Comparison of ENCODE assay signal across 1 cellular context in genomic region chr6:36423101-36423824, GRCh38.
TF ChIP-seq lines count a peak whose summit lies in the region.

No MANE protein-coding gene starts in this region.

TF ChIP-seq in HepG2, 621 proteins besides CTCF, POLR2A, EP300 and RAD21 (continued from another document):
- TF ChIP-seq TFAP4 (IDR thresholded peaks at IDR 0.05; ENCODE audit: borderline replicate concordance, low read depth) (no peak), YEATS2 (CRISPR knock-in tag; IDR thresholded peaks at IDR 0.05; ENCODE audit: borderline replicate concordance) (peak; percentile 87), FOXC1 (CRISPR knock-in tag; IDR thresholded peaks at IDR 0.05; ENCODE audit: borderline replicate concordance) (peak; percentile 96), HOXA3 (CRISPR knock-in tag; IDR thresholded peaks at IDR 0.05) (peak; percentile 90), LCORL (IDR thresholded peaks at IDR 0.05) (no peak), LCORL (CRISPR knock-in tag; IDR thresholded peaks at IDR 0.05) (peak; percentile 89), ETV6 (CRISPR knock-in tag; conservative IDR thresholded peaks at IDR 0.05) (0 out of 2 replicates have a peak, but pooled peaks have one; percentile 60), ZNF18 (CRISPR knock-in tag; IDR thresholded peaks at IDR 0.05; ENCODE audit: insufficient replicate concordance) (no peak), HIVEP1 (CRISPR knock-in tag; IDR thresholded peaks at IDR 0.05) (peak; percentile 87; the same call in 1 of the 2 replicates), ATF7-NPFF (CRISPR knock-in tag; IDR thresholded peaks at IDR 0.05; ENCODE audit: low read depth) (peak; percentile 88; the same call in 1 of the 2 replicates), ZBTB33 (CRISPR knock-in tag; IDR thresholded peaks at IDR 0.05) (0 out of 2 replicates have a peak, but pooled peaks have one; percentile 66), KDM6A (CRISPR knock-in tag; IDR thresholded peaks at IDR 0.05; ENCODE audit: low read depth) (no peak), HMGA1 (CRISPR knock-in tag; conservative IDR thresholded peaks at IDR 0.05) (no peak), ZNF883 (CRISPR knock-in tag; IDR thresholded peaks at IDR 0.05; ENCODE audit: not compliant biosample characterization) (peak; percentile 81), HNF1B (CRISPR knock-in tag; IDR thresholded peaks at IDR 0.05) (peak; percentile 32; the same call in 1 of the 2 replicates), ZNF331 (CRISPR knock-in tag; IDR thresholded peaks at IDR 0.05) (peak; percentile 81; the same call in 1 of the 2 replicates), ZSCAN31 (CRISPR knock-in tag; IDR thresholded peaks at IDR 0.05; ENCODE audit: low read depth) (peak; percentile 68; the same call in 1 of the 2 replicates), ZNF20 (CRISPR knock-in tag; IDR thresholded peaks at IDR 0.05) (no peak), ZSCAN5A (CRISPR knock-in tag; IDR thresholded peaks at IDR 0.05; ENCODE audit: borderline replicate concordance) (peak; percentile 77), IRF2 (CRISPR knock-in tag; IDR thresholded peaks at IDR 0.05) (peak; percentile 85), NR1H2 (CRISPR knock-in tag; IDR thresholded peaks at IDR 0.05; ENCODE audit: borderline replicate concordance, low read depth) (no peak), ZNF343 (CRISPR knock-in tag; IDR thresholded peaks at IDR 0.05) (no peak), SIX4 (CRISPR knock-in tag; IDR thresholded peaks at IDR 0.05) (no peak), TSC22D2 (CRISPR knock-in tag; IDR thresholded peaks at IDR 0.05; ENCODE audit: borderline replicate concordance) (0 out of 2 replicates have a peak, but pooled peaks have one; percentile 15), NFE2 (CRISPR knock-in tag; IDR thresholded peaks at IDR 0.05) (no peak), ZNF3 (CRISPR knock-in tag; IDR thresholded peaks at IDR 0.05) (peak; percentile 43; the same call in 1 of the 2 replicates), NR3C1 (CRISPR knock-in tag; IDR thresholded peaks at IDR 0.05) (no peak), TBP (CRISPR knock-in tag; IDR thresholded peaks at IDR 0.05) (no peak), IKZF4 (CRISPR knock-in tag; IDR thresholded peaks at IDR 0.05; ENCODE audit: borderline replicate concordance, low read depth, not compliant biosample characterization) (peak; percentile 17), NFKB2 (CRISPR knock-in tag; IDR thresholded peaks at IDR 0.05; ENCODE audit: borderline replicate concordance) (peak; percentile 66), ZNF792 (CRISPR knock-in tag; IDR thresholded peaks at IDR 0.05) (peak; percentile 82), KMT2B (CRISPR knock-in tag; IDR thresholded peaks at IDR 0.05) (peak; percentile 85), ZNF687 (CRISPR knock-in tag; IDR thresholded peaks at IDR 0.05) (peak; percentile 97), CCDC6 (CRISPR knock-in tag; IDR thresholded peaks at IDR 0.05) (peak; percentile 74)
